8 cellular contexts compared by ENCODE assay signal in the genomic region with DNA sequence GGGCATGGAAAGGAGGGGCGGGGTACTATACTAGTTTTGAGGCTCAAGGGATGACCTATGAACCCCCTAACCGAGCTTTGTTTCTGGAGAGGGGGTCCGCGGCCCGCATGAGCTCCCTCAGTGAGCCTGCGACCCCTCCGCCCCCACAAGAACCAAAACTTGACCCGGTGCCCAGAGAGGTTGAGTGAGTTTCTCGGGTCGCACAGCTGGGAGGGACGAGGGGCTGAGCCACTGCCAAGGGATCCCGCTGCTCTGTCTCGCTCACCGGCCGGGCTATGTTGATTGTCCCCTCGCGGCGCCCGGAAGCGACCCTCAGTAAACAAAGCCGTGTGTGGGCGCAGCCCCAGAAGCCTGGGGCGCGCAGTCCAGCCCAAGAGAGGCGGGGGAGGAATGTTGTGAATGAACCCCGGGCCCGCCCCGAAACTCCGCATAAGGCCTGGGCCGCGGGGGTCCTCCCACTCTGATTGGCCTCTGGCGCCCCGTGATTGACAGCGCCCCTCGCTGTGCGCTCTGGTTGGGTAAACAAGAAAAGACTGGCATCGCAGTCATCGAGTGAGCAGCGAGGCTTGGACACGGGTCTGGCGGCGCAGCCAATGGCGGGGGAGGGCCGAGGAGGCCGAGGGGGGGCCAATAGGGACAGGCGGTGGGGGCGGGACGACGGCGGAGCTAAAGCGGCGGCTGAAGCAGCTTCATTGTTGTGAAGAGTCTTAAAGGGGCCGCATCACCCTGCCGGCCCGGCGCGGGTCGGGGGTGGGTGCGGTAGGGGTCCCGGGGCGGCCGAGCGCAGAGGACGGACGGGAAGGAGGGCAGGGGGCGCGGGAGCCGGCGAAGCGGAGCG. TPM values are rescaled to one million over a fixed set of nuclear protein-coding genes. Genes with fewer than 3 reads are reported as not detected.
A peak's percentile ranks its signal among the peaks of the same experiment; 100 is the strongest.
DNase-seq lines count a peak whose midpoint lies in the region; ATAC-seq and FAIRE-seq lines count a peak whose summit lies in the region.

Gene ZSWIM4 (plus strand): TSS at position 692 of the 838 bp plus-strand sequence. CDS start 206 bp downstream, outside the sequence.

- in situ Hi-C loops in Caki2 (cut with HindIII; ENCODE audit: low pct_unique_long_range_greater_than_20kb, low sequenced_read_pairs), result no loop called here

- H3K27ac ChIP-seq in HUES48 (ENCODE audit: low read depth, low read length) (peak within 1 kb of the TSS; percentile 92), mesodermal cell (ENCODE audit: low read depth, low read length, severe bottlenecking) (peak within 1 kb of the TSS; percentile 78)

- H3K4me3 ChIP-seq in HUES48 (ENCODE audit: low read depth, low read length) (peak within 1 kb of the TSS; percentile 89), NT2/D1 (ENCODE audit: insufficient read length, low read depth) (peak within 1 kb of the TSS; percentile 83), mesodermal cell (ENCODE audit: extremely low read depth, insufficient read depth, low read length, poor library complexity, severe bottlenecking) (peak within 1 kb of the TSS; percentile 82)

- no peaks in the 10 kb centered on the region for H3K27me3 ChIP-seq in HUES48 (ENCODE audit: control insufficient read depth, insufficient read depth, low read length)
- H3K27me3 ChIP-seq in NT2/D1 (ENCODE audit: insufficient read depth, insufficient read length), result no peaks in the 10 kb centered on the region

- H3K4me1 ChIP-seq in HUES48 (ENCODE audit: control insufficient read depth, insufficient read depth, low read length), result peaks cover 6% of the 10 kb centered on the region; the same call in 1 of the 2 replicates
- peaks cover 3% of the 10 kb centered on the region for H3K4me1 ChIP-seq in NT2/D1 (ENCODE audit: insufficient read depth, insufficient read length)
- H3K4me1 ChIP-seq in mesodermal cell (ENCODE audit: control insufficient read depth, insufficient read depth, low read length, poor library complexity, severe bottlenecking), result peaks cover 7% of the 10 kb centered on the region

- peak within 1 kb of the TSS; percentile 74 for H3K9ac ChIP-seq in HUES48 (ENCODE audit: low read depth, low read length)
- peak within 1 kb of the TSS; percentile 90 for H3K9ac ChIP-seq in NT2/D1 (ENCODE audit: insufficient read length, low read depth)

- DNase-seq in Caki2 (ENCODE audit: low read depth) (peak; percentile 98), NT2/D1 (ENCODE audit: low read depth, low spot score) (peak; percentile 99)
- peak; percentile 90 for DNase-seq in activated CD8-positive, alpha-beta memory T cell treated with anti-CD3 and anti-CD28 coated beads, Interleukin-2, amount 50 U/mL, for 24 hours (ENCODE audit: extremely low read depth)
- peak; percentile 72 for DNase-seq in stimulated activated CD8-positive, alpha-beta memory T cell treated with anti-CD3 and anti-CD28 coated beads, Interleukin-15, amount 100 ng/mL, for 24 hours (ENCODE audit: low read depth)

- peak; percentile 91 for FAIRE-seq in endometrium (lab: Jason Lieb, UNC)

- H3K36me3 ChIP-seq in HUES48 (ENCODE audit: control insufficient read depth, insufficient read depth, low read length), result peaks cover 4% of the 10 kb centered on the region; the same call in 1 of the 2 replicates
- H3K36me3 ChIP-seq in NT2/D1 (ENCODE audit: insufficient read depth, insufficient read length, low read length), result peaks cover 5% of the 10 kb centered on the region
- H3K36me3 ChIP-seq in mesodermal cell (ENCODE audit: control insufficient read depth, insufficient read depth, low read length), result peaks cover 11% of the 10 kb centered on the region

- H3K9me3 ChIP-seq in HUES48 (ENCODE audit: control insufficient read depth, insufficient read depth, low read length) (no peaks in the 10 kb centered on the region), NT2/D1 (ENCODE audit: insufficient read depth, low read length) (no peaks in the 10 kb centered on the region), mesodermal cell (ENCODE audit: control insufficient read depth, low read length) (no peaks in the 10 kb centered on the region)

- 3 to 6% methylated on average over 49 to 50 of the region's 71 CpGs for WGBS in mesodermal cell (ENCODE audit: insufficient coverage in 2 of 2), 2 experiments

- ATAC-seq in GM21423 (IDR thresholded peaks at IDR 0.05; ENCODE audit: unreplicated experiment), result peak; percentile 90

RNA-seq across cellular contexts. Expression of gene ZSWIM4, which starts in this region (rescaled TPM):
- total RNA-seq in Caki2 (2014; rRNA removed; shearing (Covaris generic); ENCODE audit: low replicate concordance), result 6.2 and 6.3 TPM in 2 replicates
- polyA plus RNA-seq in mesodermal cell (2013, experiment 1 of 2), result 25.4 TPM
- 17.4 TPM for polyA plus RNA-seq in mesodermal cell (2013, experiment 2 of 2)

Comparison
In these comparisons a context has a peak if more than half of its experiments do, and no peak if none do; other contexts are left out.
1. Peak in every context shown above with its lines: DNase-seq, ATAC-seq, H3K4me3 ChIP-seq and H3K27ac ChIP-seq.